25 cellular contexts compared by ENCODE assay signal in the genomic region with DNA sequence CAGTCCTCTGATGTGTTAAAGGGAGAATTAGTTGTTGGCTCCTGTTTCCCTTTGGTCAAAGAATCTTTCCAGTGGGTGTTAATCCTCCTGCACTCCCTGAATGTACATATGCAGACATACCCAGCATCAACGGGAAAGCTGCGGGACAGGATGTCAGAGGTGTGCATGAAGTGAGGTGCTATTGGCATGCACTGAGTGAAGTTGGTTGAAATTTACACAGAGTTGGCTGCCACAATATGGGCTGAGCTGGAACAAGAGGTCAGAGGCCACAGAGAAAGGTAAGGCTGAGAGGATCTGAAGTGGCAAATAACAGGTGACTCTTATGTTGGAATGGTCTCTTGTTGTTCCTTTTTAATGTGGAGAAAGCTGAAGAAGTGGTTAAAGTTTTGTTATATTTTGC.
"Had no signal": no experiment of that assay in that cellular context is flagged by ENCODE, and none has a peak within 500 bp of the region (broad histone marks: within the 10 kb centered on the region; RNA-seq: fewer than 3 reads in every experiment).

No MANE protein-coding gene starts in this region.

- DNase-seq: activated CD4-positive, alpha-beta T cell treated with anti-CD3 and anti-CD28 coated beads for 48 hours; activated CD4-positive, alpha-beta T cell treated with anti-CD3 and anti-CD28 coated beads, Interleukin-2, amount 50 U/mL, for 48 hours; activated CD8-positive, alpha-beta memory T cell treated with anti-CD3 and anti-CD28 coated beads for 24 hours; activated effector memory CD4-positive, alpha-beta T cell treated with Interleukin-2 at 50 U/mL for 16 hours; activated naive CD4-positive, alpha-beta T cell treated with Interleukin-2 at 50 U/mL for 16 hours; anterior cingulate cortex; dermis blood vessel endothelial cell; effector CD4-positive, alpha-beta T cell; esophagus squamous epithelium; foreskin melanocyte; heart right ventricle; kidney glomerular epithelial cell; left ventricle myocardium superior; natural killer cell; right cardiac atrium; stimulated activated CD4-positive, alpha-beta T cell treated with anti-CD3 and anti-CD28 coated beads, Interleukin-4, amount 100 ng/mL, for 1 hour; stimulated activated naive CD8-positive, alpha-beta T cell treated with anti-CD3 and anti-CD28 coated beads, Interleukin-15, Interleukin-2, amounts not matched to agents 100 U/mL and 50 U/mL, for 24 hours; T-cell; trophoblast cell had no signal

- H3K9me3 ChIP-seq: esophagus squamous epithelium, thoracic aorta, vagina had no signal

- H3K27ac ChIP-seq: epithelial cell of prostate, esophagus squamous epithelium, heart right ventricle, thoracic aorta, vagina, VCaP had no signal

- H3K4me3 ChIP-seq: esophagus squamous epithelium, heart right ventricle, thoracic aorta, vagina had no signal

- ATAC-seq: heart right ventricle; left ventricle myocardium superior; natural killer cell; right cardiac atrium; stimulated activated naive CD8-positive, alpha-beta T cell treated with anti-CD3 and anti-CD28 coated beads, Interleukin-15, Interleukin-2, amounts not matched to agents 100 U/mL and 50 U/mL, for 24 hours; T-cell had no signal

- FAIRE-seq: colon, endometrium had no signal

- H3K27me3 ChIP-seq: esophagus squamous epithelium, heart right ventricle, vagina had no signal

- H3K36me3 ChIP-seq: esophagus squamous epithelium, heart right ventricle, thoracic aorta, vagina had no signal
